In genomic region chr19:3984584-3984907, GRCh38 we compare ENCODE assay signal across 9 cellular contexts. TPM values are rescaled to one million over a fixed set of nuclear protein-coding genes. Genes with fewer than 3 reads are reported as not detected.
A peak's percentile ranks its signal among the peaks of the same experiment; 100 is the strongest.
DNase-seq lines count a peak whose midpoint lies in the region; ATAC-seq and TF ChIP-seq lines count a peak whose summit lies in the region.
"Had no signal": no experiment of that assay in that cellular context is flagged by ENCODE, and none has a peak within 500 bp of the region (broad histone marks: within the 10 kb centered on the region; RNA-seq: fewer than 3 reads in every experiment).

No MANE protein-coding gene starts in this region.

- intact Hi-C loops in Right ventricle myocardium superior (cut with DNase I) (no loop called here), sigmoid colon (cut with DNase I) (loop anchor here (2.0 to 10.0 kb wide), 2 partner anchors 14 to 530 kb away; partner anchors contain the start of genes DAPK3 and PLIN4), posterior vena cava (cut with DNase I) (loop anchor here in 1 of 2 donors (10.0 kb wide), 1 partner anchor 220 kb away; no protein-coding TSS in a partner anchor)

- H3K9me3 ChIP-seq in T-helper 17 cell (ENCODE audit: control insufficient read depth, low read length, poor library complexity, severe bottlenecking): peaks cover 2% of the 10 kb centered on the region
- H3K9me3 ChIP-seq in sigmoid colon: no peaks in the 10 kb centered on the region

- peak overlapping the region; percentile 97 for H3K4me3 ChIP-seq in GM12875 (ENCODE audit: low read depth, low read length)
- H3K4me3 ChIP-seq in sigmoid colon: peak overlapping the region; percentile 70 to 86 (median 82)

- peak overlapping the region; percentile 95 for H3K4me3 Mint-ChIP-seq in T-helper 17 cell

- no peak for TF ChIP-seq CTCF in GM12875 (IDR thresholded peaks at IDR 0.05; ENCODE audit: borderline replicate concordance, insufficient read depth, low read depth, low read length)
- TF ChIP-seq CTCF in sigmoid colon (IDR thresholded peaks at IDR 0.05): no peak

- TF ChIP-seq EP300 in sigmoid colon (IDR thresholded peaks at IDR 0.05): no peak

- POLR2A ChIA-PET in HEK293T (lab: Yijun Ruan, JAX): interaction anchor here (0.5 to 4.2 kb wide), 8 partner anchors 9 to 157 kb away, joined by 4 to 39 read pairs (median 9); partner anchors contain the start of genes DAPK3, NMRK2 and PIAS4

- peaks cover 46 to 49% (median 48%) of the 10 kb centered on the region in 4 donors for H3K36me3 ChIP-seq in sigmoid colon

- WGBS in sigmoid colon, 2 donors: 0% methylated on average over 10 of the region's 10 CpGs

- peak overlapping the region; percentile 95 for H3K27ac Mint-ChIP-seq in T-helper 17 cell

- H3K27ac ChIP-seq in sigmoid colon: peak overlapping the region; percentile 92 to 96 (median 94)

- CTCF ChIA-PET in HEK293T (lab: Yijun Ruan, JAX): no interaction called here

- peaks cover 24% of the 10 kb centered on the region for H3K4me1 Mint-ChIP-seq in T-helper 17 cell

- H3K27me3 ChIP-seq in sigmoid colon: no peaks in the 10 kb centered on the region

- peaks cover 3% of the 10 kb centered on the region for H3K36me3 Mint-ChIP-seq in T-helper 17 cell (ENCODE audit: low read depth)

- TF ChIP-seq POLR2A in sigmoid colon (IDR thresholded peaks at IDR 0.05): no peak

- DNase-seq in T-helper 17 cell (no peak), Right ventricle myocardium superior (no peak), sigmoid colon (no peak), posterior vena cava (ENCODE audit: low spot score) (no peak), NCI-H446 treated with DMSO at 0.1 percent for 48 hours (lab: John Stamatoyannopoulos, UW) (no peak), HEK293T (ENCODE audit: extremely low spot score) (no peak)

- H3K4me1 ChIP-seq in sigmoid colon: peaks cover 0 to 62% (median 49%) of the 10 kb centered on the region in 4 donors

- H3K27me3 Mint-ChIP-seq in T-helper 17 cell: no peaks in the 10 kb centered on the region

- ATAC-seq in T-helper 17 cell (peak; percentile 2), Right ventricle myocardium superior (ENCODE audit: poor library complexity) (peak; percentile 0), HG02763 (IDR thresholded peaks at IDR 0.05; ENCODE audit: unreplicated experiment) (no peak)

TF ChIP-seq in HEK293T, 16 proteins besides CTCF, POLR2A, EP300 and RAD21:
- TF ChIP-seq FOXA1 (IDR thresholded peaks at IDR 0.05) (no peak), ZNF384 (IDR thresholded peaks at IDR 0.05) (no peak), ELF4 (IDR thresholded peaks at IDR 0.05) (no peak), FOXK2 (IDR thresholded peaks at IDR 0.05) (no peak), FOXM1 (IDR thresholded peaks at IDR 0.05; ENCODE audit: borderline replicate concordance) (no peak), ARNT (IDR thresholded peaks at IDR 0.05) (no peak), LEF1 (IDR thresholded peaks at IDR 0.05; ENCODE audit: borderline replicate concordance) (no peak), HDGF (IDR thresholded peaks at IDR 0.05; ENCODE audit: borderline replicate concordance) (no peak), TARDBP (IDR thresholded peaks at IDR 0.05) (no peak), CTBP1 (IDR thresholded peaks at IDR 0.05; ENCODE audit: borderline replicate concordance) (no peak), L3MBTL2 (conservative IDR thresholded peaks at IDR 0.05) (no peak), SUZ12 (IDR thresholded peaks at IDR 0.05) (no peak), BHLHE40 (IDR thresholded peaks at IDR 0.05; ENCODE audit: borderline replicate concordance) (no peak), NFRKB (IDR thresholded peaks at IDR 0.05) (no peak), SP1 (IDR thresholded peaks at IDR 0.05) (no peak)
- TF ChIP-seq, protein P1, sequence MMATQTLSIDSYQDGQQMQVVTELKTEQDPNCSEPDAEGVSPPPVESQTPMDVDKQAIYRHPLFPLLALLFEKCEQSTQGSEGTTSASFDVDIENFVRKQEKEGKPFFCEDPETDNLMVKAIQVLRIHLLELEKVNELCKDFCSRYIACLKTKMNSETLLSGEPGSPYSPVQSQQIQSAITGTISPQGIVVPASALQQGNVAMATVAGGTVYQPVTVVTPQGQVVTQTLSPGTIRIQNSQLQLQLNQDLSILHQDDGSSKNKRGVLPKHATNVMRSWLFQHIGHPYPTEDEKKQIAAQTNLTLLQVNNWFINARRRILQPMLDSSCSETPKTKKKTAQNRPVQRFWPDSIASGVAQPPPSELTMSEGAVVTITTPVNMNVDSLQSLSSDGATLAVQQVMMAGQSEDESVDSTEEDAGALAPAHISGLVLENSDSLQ (IDR thresholded peaks at IDR 0.05): no peak

RNA-seq across cellular contexts. Expression of gene EEF2, which starts 0.7 kb away (rescaled TPM):
- total RNA-seq in T-helper 17 cell (1,000 to 10,000 TPM; 2,788 to 2,859 TPM), Right ventricle myocardium superior (1,974 TPM), sigmoid colon (1,000 to 10,000 TPM; 1,842 to 2,448 (median 2,055) TPM), posterior vena cava (1,000 to 10,000 TPM; 1,536 to 1,555 TPM)
- 1,000 to 10,000 TPM in 2 of 3 donors, 100 to 1,000 TPM in 1; 906 to 1,654 (median 1,225) TPM for polyA plus RNA-seq in sigmoid colon

RNA-seq across cellular contexts. Expression of gene DAPK3, which starts 13.6 kb away (rescaled TPM):
- 10 to 100 TPM; 28.7 to 31.3 TPM for total RNA-seq in T-helper 17 cell
- 70.5 TPM for total RNA-seq in Right ventricle myocardium superior
- 100 to 1,000 TPM in 3 of 4 donors, 10 to 100 TPM in 1; 91.3 to 167 (median 125) TPM for total RNA-seq in sigmoid colon
- 10 to 100 TPM; 38.4 to 66.8 (median 52.9) TPM for polyA plus RNA-seq in sigmoid colon
- 10 to 100 TPM; 64.5 to 94.9 TPM for total RNA-seq in posterior vena cava

RNA-seq across cellular contexts. Expression of gene PIAS4, which starts 23.0 kb away (rescaled TPM):
- total RNA-seq in T-helper 17 cell: 10 to 100 TPM; 20.8 to 22.7 TPM
- total RNA-seq in Right ventricle myocardium superior: 16.7 TPM
- total RNA-seq in sigmoid colon: 10 to 100 TPM; 16.5 to 29.9 (median 19.3) TPM
- 10 to 100 TPM in 2 of 3 donors, 1 to 10 TPM in 1; 7.2 to 21.8 (median 15.0) TPM for polyA plus RNA-seq in sigmoid colon
- 10 to 100 TPM; 14.4 to 16.1 TPM for total RNA-seq in posterior vena cava

RNA-seq across cellular contexts. Expression of gene NMRK2, which starts 51.7 kb away (rescaled TPM):
- not detected for total RNA-seq in T-helper 17 cell
- 589 TPM for total RNA-seq in Right ventricle myocardium superior
- total RNA-seq in sigmoid colon: under 1 TPM in 1 of 4 donors, not detected in 3; 0.71 TPM
- 1 to 10 TPM in 1 of 3 donors, under 1 TPM in 2; 0.19 to 2.4 (median 0.69) TPM for polyA plus RNA-seq in sigmoid colon
- 1 to 10 TPM in 1 of 2 donors, under 1 TPM in 1; 0.51 to 2.3 TPM for total RNA-seq in posterior vena cava
- total RNA-seq: LHCN-M2 had no signal
